Comparison of ENCODE assay signal across 9 cellular contexts in genomic region chr18:62339106-62339988, GRCh38. TPM values are rescaled to one million over a fixed set of nuclear protein-coding genes. Genes with fewer than 3 reads are reported as not detected.
DNase-seq lines count a peak whose midpoint lies in the region; ATAC-seq, FAIRE-seq and TF ChIP-seq lines count a peak whose summit lies in the region.
"Had no signal": no experiment of that assay in that cellular context is flagged by ENCODE, and none has a peak within 500 bp of the region (broad histone marks: within the 10 kb centered on the region; RNA-seq: fewer than 3 reads in every experiment).

No MANE protein-coding gene starts in this region.

- no peaks in the 10 kb centered on the region for H3K9me3 Mint-ChIP-seq in stimulated activated naive B cell treated with anti-CD40 and anti-IgM and Interleukin-4, amounts not matched to agents 10 μg/mL and 1 μg/mL and 100 μg/mL, for 72 hours
- H3K9me3 Mint-ChIP-seq: brain had no signal

- peaks cover 8 to 10% of the 10 kb centered on the region in 2 donors for H3K4me1 Mint-ChIP-seq in stimulated activated naive B cell treated with anti-CD40 and anti-IgM and Interleukin-4, amounts not matched to agents 10 μg/mL and 1 μg/mL and 100 μg/mL, for 72 hours

- no peaks in the 10 kb centered on the region for H3K27me3 ChIP-seq in endothelial cell of umbilical vein (ENCODE audit: control insufficient read depth in 2 of 2, insufficient read depth in 2 of 2, low read length in 2 of 2)

- H3K36me3 Mint-ChIP-seq in stimulated activated naive B cell treated with anti-CD40 and anti-IgM and Interleukin-4, amounts not matched to agents 10 μg/mL and 1 μg/mL and 100 μg/mL, for 72 hours, result no peaks in the 10 kb centered on the region
- H3K36me3 Mint-ChIP-seq: brain had no signal

- no peaks in the 10 kb centered on the region for H3K79me2 ChIP-seq in endothelial cell of umbilical vein (ENCODE audit: control insufficient read depth, insufficient read depth, low read length)

- H2AFZ ChIP-seq in endothelial cell of umbilical vein (ENCODE audit: low read depth, low read length), result peak overlapping the region; percentile 32

- H3K9ac ChIP-seq in endothelial cell of umbilical vein (replicated peaks; ENCODE audit: extremely low read depth, insufficient read depth, low read length), result no peak overlapping the region

- FAIRE-seq in RCC 7860 (lab: Jason Lieb, UNC), result peak; percentile 94
- FAIRE-seq in endothelial cell of umbilical vein (lab: Jason Lieb, UNC), result peak; percentile 85

- H3K9me3 ChIP-seq in endothelial cell of umbilical vein (replicated peaks; ENCODE audit: control insufficient read depth, insufficient read depth, low read length), result no peaks in the 10 kb centered on the region

- H3K9me1 ChIP-seq in endothelial cell of umbilical vein (replicated peaks; ENCODE audit: control insufficient read depth, extremely low read depth, insufficient read depth, low read length), result no peaks in the 10 kb centered on the region

- H3K4me1 ChIP-seq in endothelial cell of umbilical vein (ENCODE audit: control insufficient read depth, extremely low read depth, insufficient read depth, low read length), result peaks cover 35% of the 10 kb centered on the region

- peak overlapping the region; percentile 59 for H3K4me2 ChIP-seq in endothelial cell of umbilical vein (ENCODE audit: insufficient read depth, low read length)

- H3K36me3 ChIP-seq in endothelial cell of umbilical vein (ENCODE audit: control insufficient read depth in 2 of 2, extremely low read depth in 1 of 2, insufficient read depth in 2 of 2, low read length in 2 of 2), result no peaks in the 10 kb centered on the region

- dilution Hi-C loops in endothelial cell of umbilical vein (cut with MboI; ENCODE audit: extremely low pct_ligation_motif_present, low sequenced_read_pairs), result no loop called here

- intact Hi-C loops in left cardiac atrium (cut with DNase I) (no loop called here), Right ventricle myocardium superior (cut with DNase I) (no loop called here), endothelial cell of umbilical vein (cut with micrococcal nuclease) (loop anchor here (1.0 to 10.0 kb wide), 2 partner anchors 13 to 735 kb away; no protein-coding TSS in a partner anchor)

- peak overlapping the region; percentile 32 for H3K27ac ChIP-seq in endothelial cell of umbilical vein (ENCODE audit: insufficient read depth, low read depth, low read length)

- no TSS peak for BruUV-seq in endothelial cell of umbilical vein (replicated peaks; lab: Mats Ljungman, UMichigan)

- DNase-seq in left cardiac atrium (no peak), Right ventricle myocardium superior (no peak), RCC 7860 (ENCODE audit: low spot score) (peak; percentile 80), endothelial cell of umbilical vein (ENCODE audit: low read depth, low spot score) (peak; percentile 79), NCI-H1930 (lab: John Stamatoyannopoulos, UW) (no peak), NCI-H748 (lab: John Stamatoyannopoulos, UW; ENCODE audit: unreplicated experiment) (no peak)
- DNase-seq in stimulated activated naive B cell treated with anti-CD40 and anti-IgM and Interleukin-4, amounts not matched to agents 10 μg/mL and 1 μg/mL and 100 μg/mL, for 72 hours, result no peak
- DNase-seq in NK-92 treated with Interleukin-12 subunit alpha and Interleukin-12 subunit beta, amount 100 ng/mL, for 24 hours (lab: John Stamatoyannopoulos, UW), result no peak

- no peak overlapping the region for H3K4me3 ChIP-seq in endothelial cell of umbilical vein (replicated peaks in 1 of 3; ENCODE audit: insufficient read depth in 1 of 3, low read depth in 1 of 3, low read length in 3 of 3)

- ATAC-seq in left cardiac atrium (peak; percentile 12 to 91), Right ventricle myocardium superior (ENCODE audit: poor library complexity) (no peak)
- peak; percentile 31 to 68 for ATAC-seq in stimulated activated naive B cell treated with anti-CD40 and anti-IgM and Interleukin-4, amounts not matched to agents 10 μg/mL and 1 μg/mL and 100 μg/mL, for 72 hours (replicated peaks)

- H3K4me3 Mint-ChIP-seq in stimulated activated naive B cell treated with anti-CD40 and anti-IgM and Interleukin-4, amounts not matched to agents 10 μg/mL and 1 μg/mL and 100 μg/mL, for 72 hours, result no peak overlapping the region
- H3K4me3 Mint-ChIP-seq: brain had no signal

- CTCF ChIA-PET in endothelial cell of umbilical vein (lab: Charles Lee), result interaction anchor here (1.5 to 1.7 kb wide), 3 partner anchors 10 to 61 kb away, joined by 4 to 7 read pairs (median 6); no protein-coding TSS in a partner anchor

- no peak for TF ChIP-seq POLR2A in endothelial cell of umbilical vein (IDR thresholded peaks at IDR 0.05; ENCODE audit: low read depth, low read length)

- TF ChIP-seq CTCF in endothelial cell of umbilical vein (IDR thresholded peaks at IDR 0.05; ENCODE audit: extremely low read depth in 1 of 2, insufficient read depth in 1 of 2, low read depth in 1 of 2, low read length in 2 of 2), result no peak

- no peaks in the 10 kb centered on the region for H4K20me1 ChIP-seq in endothelial cell of umbilical vein (replicated peaks; ENCODE audit: control insufficient read depth, extremely low read depth, insufficient read depth, low read length)

- POLR2A ChIA-PET in endothelial cell of umbilical vein (lab: Charles Lee), result no interaction called here

- peak overlapping the region; percentile 27 for H3K27ac Mint-ChIP-seq in stimulated activated naive B cell treated with anti-CD40 and anti-IgM and Interleukin-4, amounts not matched to agents 10 μg/mL and 1 μg/mL and 100 μg/mL, for 72 hours

- peaks cover 13 to 20% of the 10 kb centered on the region in 2 donors for H3K27me3 Mint-ChIP-seq in stimulated activated naive B cell treated with anti-CD40 and anti-IgM and Interleukin-4, amounts not matched to agents 10 μg/mL and 1 μg/mL and 100 μg/mL, for 72 hours

TF ChIP-seq in endothelial cell of umbilical vein, 7 proteins besides CTCF, POLR2A, EP300 and RAD21:
- TF ChIP-seq POLR2AphosphoS5 (IDR thresholded peaks at IDR 0.05; ENCODE audit: insufficient read depth, low read depth, low read length) (no peak), GATA2 (IDR thresholded peaks at IDR 0.05; ENCODE audit: insufficient read depth, insufficient read length, low read depth, low read length) (peak; percentile 85), FOS (IDR thresholded peaks at IDR 0.05; ENCODE audit: borderline replicate concordance, insufficient read depth, low read length) (peak; percentile 98), JUN (IDR thresholded peaks at IDR 0.05; ENCODE audit: borderline replicate concordance, insufficient read depth, insufficient read length, low read depth) (peak; percentile 81)

RNA-seq across cellular contexts. Expression of gene TNFRSF11A, which starts 14.2 kb away (rescaled TPM):
- total RNA-seq in left cardiac atrium, result 1 to 10 TPM; 2.9 to 3.6 TPM
- total RNA-seq in Right ventricle myocardium superior, result 0.94 TPM
- total RNA-seq in endothelial cell of umbilical vein, result 11.1 and 11.9 TPM in 2 replicates
- polyA plus RNA-seq in endothelial cell of umbilical vein, result 7.5 and 10.4 TPM in 2 replicates
- polyA plus RNA-seq in endothelial cell of umbilical vein (2011; cell fraction: cytosol; rRNA removed), result 6.0 and 6.9 TPM in 2 replicates
- 15.4 and 22.9 TPM in 2 replicates for polyA plus RNA-seq in endothelial cell of umbilical vein (2011; cell fraction: nucleus; rRNA removed)
- 2.4 and 5.1 TPM in 2 replicates for polyA plus RNA-seq in endothelial cell of umbilical vein (2012)
- 16.8 and 17.4 TPM in 2 replicates for polyA minus RNA-seq in endothelial cell of umbilical vein
- polyA minus RNA-seq in endothelial cell of umbilical vein (2011; cell fraction: cytosol; rRNA and poly(A)+ RNA removed), result 1.5 TPM
- polyA minus RNA-seq in endothelial cell of umbilical vein (2011; cell fraction: nucleus; rRNA and poly(A)+ RNA removed), result 15.6 and 16.1 TPM in 2 replicates

Comparison
In these comparisons a context has a peak if more than half of its experiments do, and no peak if none do; other contexts are left out.
1. DNase-seq: peak in RCC 7860 (single experiment) and endothelial cell of umbilical vein (single experiment); none in left cardiac atrium (single experiment), Right ventricle myocardium superior (single experiment), stimulated activated naive B cell treated with anti-CD40 and anti-IgM and Interleukin-4, amounts not matched to agents 10 μg/mL and 1 μg/mL and 100 μg/mL, for 72 hours (single experiment), NK-92 treated with Interleukin-12 subunit alpha and Interleukin-12 subunit beta, amount 100 ng/mL, for 24 hours (single experiment), NCI-H1930 (0 of 2) and NCI-H748 (single experiment).